In the genomic region with DNA sequence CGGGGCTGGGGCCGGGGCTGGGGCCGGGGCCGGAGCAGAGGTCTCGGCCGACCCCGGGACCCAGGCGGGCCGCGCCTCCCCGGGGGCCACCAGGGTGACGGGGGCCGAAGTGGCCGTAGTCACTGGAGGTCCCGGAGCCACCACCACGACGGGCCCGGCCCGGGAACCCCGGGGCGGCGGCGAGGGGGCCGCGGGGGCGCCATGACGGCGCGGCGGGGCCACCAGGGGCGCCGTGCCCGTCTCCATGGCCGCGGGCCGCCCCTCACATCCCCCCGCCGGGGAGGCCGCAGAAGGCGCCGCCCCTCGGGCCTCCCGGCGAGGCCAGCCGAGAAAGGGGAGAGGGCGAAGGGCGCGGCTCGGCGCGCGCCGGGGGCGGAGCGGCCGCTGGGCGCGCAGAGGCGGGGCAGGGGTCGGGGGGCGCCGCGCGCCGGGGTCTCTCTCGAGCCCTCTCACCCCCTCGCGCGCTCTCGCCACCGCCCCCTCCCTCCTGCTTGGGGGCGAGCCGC, we compare ENCODE assay signal across 8 cellular contexts. TPM values are rescaled to one million over a fixed set of nuclear protein-coding genes. Genes with fewer than 3 reads are reported as not detected.
DNase-seq lines count a peak whose midpoint lies in the region; ATAC-seq and TF ChIP-seq lines count a peak whose summit lies in the region.

No MANE protein-coding gene starts in this region.

- ATAC-seq in GM21360 (IDR thresholded peaks at IDR 0.05; ENCODE audit: unreplicated experiment) = peak; percentile 9
- ATAC-seq in HG03039 (IDR thresholded peaks at IDR 0.05; ENCODE audit: unreplicated experiment) = no peak

- peak overlapping the region; percentile 81 to 97 (median 91) for H3K9ac ChIP-seq in BLaER1 treated with 17β-estradiol and CSF1 and Interleukin-3, amounts not matched to agents 10 nM and 100 nM
- peak overlapping the region; percentile 80 for H3K9ac ChIP-seq in OCI-LY3 (ENCODE audit: low read length)

- no peak for TF ChIP-seq POLR2A in esophagus squamous epithelium (IDR thresholded peaks at IDR 0.05)

- peaks cover 17 to 31% (median 24%) of the 10 kb centered on the region in 11 experiments for H3K36me3 ChIP-seq in BLaER1 treated with 17β-estradiol and CSF1 and Interleukin-3, amounts not matched to agents 10 nM and 100 nM
- H3K36me3 ChIP-seq in OCI-LY3 (replicated peaks; ENCODE audit: low read depth, low read length) (peaks cover 9% of the 10 kb centered on the region), esophagus squamous epithelium (peaks cover 0 to 19% (median under 1%) of the 10 kb centered on the region in 3 donors)

- H3K4me3 ChIP-seq in BLaER1 treated with 17β-estradiol and CSF1 and Interleukin-3, amounts not matched to agents 10 nM and 100 nM = peak overlapping the region; percentile 82 to 99 (median 94)
- peak overlapping the region; percentile 97 for H3K4me3 ChIP-seq in OCI-LY3 (ENCODE audit: low read length)
- H3K4me3 ChIP-seq in esophagus squamous epithelium = peak overlapping the region; percentile 64 to 94 (median 74)
- peak overlapping the region; percentile 89 for H3K4me3 ChIP-seq in skeletal muscle cell (ENCODE audit: low read depth, low read length)

- H3K9me3 ChIP-seq in BLaER1 treated with 17β-estradiol and CSF1 and Interleukin-3, amounts not matched to agents 10 nM and 100 nM (replicated peaks in 1 of 11) = no peaks in the 10 kb centered on the region
- H3K9me3 ChIP-seq in OCI-LY3 (ENCODE audit: insufficient read depth, low read length) (no peaks in the 10 kb centered on the region), esophagus squamous epithelium (no peaks in the 10 kb centered on the region)

- H3K4me2 ChIP-seq in BLaER1 treated with 17β-estradiol and CSF1 and Interleukin-3, amounts not matched to agents 10 nM and 100 nM = peak overlapping the region; percentile 97 to 100 (median 99)
- peak overlapping the region; percentile 99 for H3K4me2 ChIP-seq in OCI-LY3 (ENCODE audit: low read length)

- H4K20me1 ChIP-seq in BLaER1 treated with 17β-estradiol and CSF1 and Interleukin-3, amounts not matched to agents 10 nM and 100 nM = peaks cover 33 to 48% (median 46%) of the 10 kb centered on the region in 11 experiments
- H4K20me1 ChIP-seq in OCI-LY3 (ENCODE audit: insufficient read depth, low read length) = peaks cover 24% of the 10 kb centered on the region

- DNase-seq in esophagus squamous epithelium (lab: John Stamatoyannopoulos, UW) (no peak), skeletal muscle cell (ENCODE audit: low read depth) (no peak), medulla oblongata (ENCODE audit: extremely low spot score) (no peak)
- DNase-seq in stimulated activated CD4-positive, alpha-beta T cell treated with anti-CD3 and anti-CD28 coated beads, Interleukin-2, amount 100 ng/mL, for 24 hours = no peak

- intact Hi-C loops in esophagus squamous epithelium (cut with DNase I) = no loop called here

- no peak overlapping the region for H2AFZ ChIP-seq in OCI-LY3 (ENCODE audit: low read depth, low read length)

- no CpG with 5 or more reads among the region's 73 CpGs for WGBS in esophagus squamous epithelium, 2 donors

- H3K27ac ChIP-seq in BLaER1 treated with 17β-estradiol and CSF1 and Interleukin-3, amounts not matched to agents 10 nM and 100 nM = peak overlapping the region; percentile 77 to 89 (median 86)
- H3K27ac ChIP-seq in OCI-LY3 (ENCODE audit: low read length) (no peak overlapping the region), esophagus squamous epithelium (peak overlapping the region; percentile 80 to 98 (median 96))

- peaks cover 45% of the 10 kb centered on the region for H3K79me2 ChIP-seq in OCI-LY3 (ENCODE audit: low read length)

- H3K4me1 ChIP-seq in BLaER1 treated with 17β-estradiol and CSF1 and Interleukin-3, amounts not matched to agents 10 nM and 100 nM = peaks cover 33 to 71% (median 53%) of the 10 kb centered on the region in 10 experiments
- H3K4me1 ChIP-seq in OCI-LY3 (ENCODE audit: low read length) = peaks cover 30% of the 10 kb centered on the region
- peaks cover 19 to 56% (median 34%) of the 10 kb centered on the region in 3 donors for H3K4me1 ChIP-seq in esophagus squamous epithelium

- TF ChIP-seq CTCF in OCI-LY3 (IDR thresholded peaks at IDR 0.05; ENCODE audit: low read depth, low read length) (no peak), esophagus squamous epithelium (IDR thresholded peaks at IDR 0.05) (peak in 1 of 6 experiments; percentile 27)

- H3K27me3 ChIP-seq in BLaER1 treated with 17β-estradiol and CSF1 and Interleukin-3, amounts not matched to agents 10 nM and 100 nM = no peaks in the 10 kb centered on the region
- H3K27me3 ChIP-seq in OCI-LY3 (ENCODE audit: low read depth, low read length) (no peaks in the 10 kb centered on the region), esophagus squamous epithelium (no peaks in the 10 kb centered on the region)

RNA-seq across cellular contexts. Expression of gene TBC1D10B, which starts 0.3 kb away (rescaled TPM):
- 10 to 100 TPM; 21.9 to 33.9 (median 26.1) TPM for total RNA-seq in esophagus squamous epithelium

RNA-seq across cellular contexts. Expression of gene MYL11, which starts 4.6 kb away (rescaled TPM):
- total RNA-seq in esophagus squamous epithelium = not detected

RNA-seq across cellular contexts. Expression of gene SEPTIN1, which starts 12.4 kb away (rescaled TPM):
- total RNA-seq in esophagus squamous epithelium = 1 to 10 TPM; 1.2 to 7.1 (median 2.7) TPM

RNA-seq across cellular contexts. Expression of gene CD2BP2, which starts 14.9 kb away (rescaled TPM):
- 10 to 100 TPM; 21.9 to 38.0 (median 28.5) TPM for total RNA-seq in esophagus squamous epithelium

RNA-seq across cellular contexts. Expression of gene ZNF48, which starts 25.2 kb away (rescaled TPM):
- 1 to 10 TPM; 2.8 to 5.9 (median 4.5) TPM for total RNA-seq in esophagus squamous epithelium
